ENCODE assay signal across 31 cellular contexts in genomic region chr18:25234740-25235345, GRCh38.
DNase-seq lines count a peak whose midpoint lies in the region; ATAC-seq and TF ChIP-seq lines count a peak whose summit lies in the region.
"Had no signal": no experiment of that assay in that cellular context is flagged by ENCODE, and none has a peak within 500 bp of the region (broad histone marks: within the 10 kb centered on the region; RNA-seq: fewer than 3 reads in every experiment).

No MANE protein-coding gene starts in this region.

- no peaks in the 10 kb centered on the region for H3K9me3 Mint-ChIP-seq in endothelial cell (ENCODE audit: unreplicated experiment)
- H3K9me3 Mint-ChIP-seq: activated CD4-positive, alpha-beta T cell treated with anti-CD3 and anti-CD28 coated beads, Interleukin-2, amount 10 ng/mL, durations not matched to agents 24 days and 14 days; activated T-cell treated with anti-CD3 and anti-CD28 coated beads, Interleukin-2, amount 50 U/mL, for 24 hours; neural crest cell; stimulated activated naive B cell treated with anti-CD40 and anti-IgM and Interleukin-4, amounts not matched to agents 10 μg/mL and 1 μg/mL and 100 μg/mL, for 72 hours had no signal

- no peak for TF ChIP-seq EP300 in stomach (IDR thresholded peaks at IDR 0.05)

- TF ChIP-seq POLR2A in stomach (IDR thresholded peaks at IDR 0.05): no peak

- peaks cover 2% of the 10 kb centered on the region for H3K27me3 Mint-ChIP-seq in endothelial cell (ENCODE audit: unreplicated experiment)
- H3K27me3 Mint-ChIP-seq: activated CD4-positive, alpha-beta T cell treated with anti-CD3 and anti-CD28 coated beads, Interleukin-2, amount 10 ng/mL, durations not matched to agents 24 days and 14 days; activated naive CD8-positive, alpha-beta T cell; activated T-cell treated with anti-CD3 and anti-CD28 coated beads, Interleukin-2, amount 50 U/mL, for 24 hours; CD4-positive, CD25-positive, alpha-beta regulatory T cell had no signal

- peaks cover 0 to 90% of the 10 kb centered on the region in 2 donors for H3K4me1 ChIP-seq in right atrium auricular region
- peaks cover 0 to 16% of the 10 kb centered on the region in 2 donors for H3K4me1 ChIP-seq in muscle layer of duodenum (ENCODE audit: control insufficient read depth in 1 of 2, insufficient read depth in 2 of 2, low read length in 2 of 2)
- H3K4me1 ChIP-seq in stomach: peaks cover 0 to 50% (median 17%) of the 10 kb centered on the region in 4 donors
- H3K4me1 ChIP-seq: A549, foreskin keratinocyte, Peyer's patch had no signal

- H3K4me3 Mint-ChIP-seq in endothelial cell (ENCODE audit: unreplicated experiment): no peak overlapping the region
- H3K4me3 Mint-ChIP-seq: activated CD4-positive, alpha-beta T cell treated with anti-CD3 and anti-CD28 coated beads, Interleukin-2, amount 10 ng/mL, durations not matched to agents 24 days and 14 days; activated naive CD8-positive, alpha-beta T cell; activated T-cell treated with anti-CD3 and anti-CD28 coated beads, Interleukin-2, amount 50 U/mL, for 24 hours; CD4-positive, CD25-positive, alpha-beta regulatory T cell; neural crest cell; stimulated activated naive B cell treated with anti-CD40 and anti-IgM and Interleukin-4, amounts not matched to agents 10 μg/mL and 1 μg/mL and 100 μg/mL, for 72 hours had no signal

- WGBS in stomach, 5 donors: 73 to 82% (median 77%) methylated on average over 3 of the region's 3 CpGs

- peak overlapping the region; percentile 68 to 84 for H3K27ac ChIP-seq in right atrium auricular region
- peak overlapping the region; percentile 42 for H3K27ac ChIP-seq in muscle layer of duodenum (ENCODE audit: low read length)
- H3K27ac ChIP-seq in stomach: no peak overlapping the region
- H3K27ac ChIP-seq: A549, foreskin keratinocyte, SJCRH30, WERI-Rb-1 had no signal

- H3K36me3 Mint-ChIP-seq in endothelial cell (ENCODE audit: low read depth, unreplicated experiment): peaks cover 11% of the 10 kb centered on the region
- H3K36me3 Mint-ChIP-seq: activated naive CD8-positive, alpha-beta T cell; CD4-positive, CD25-positive, alpha-beta regulatory T cell; stimulated activated naive B cell treated with anti-CD40 and anti-IgM and Interleukin-4, amounts not matched to agents 10 μg/mL and 1 μg/mL and 100 μg/mL, for 72 hours had no signal

- H3K36me3 ChIP-seq in right atrium auricular region (no peaks in the 10 kb centered on the region), muscle layer of duodenum (ENCODE audit: control insufficient read depth in 1 of 2, insufficient read depth in 2 of 2, low read length in 2 of 2) (no peaks in the 10 kb centered on the region), stomach (no peaks in the 10 kb centered on the region)
- H3K36me3 ChIP-seq: Peyer's patch, SJCRH30, upper lobe of left lung, WERI-Rb-1 had no signal

- peaks cover 49% of the 10 kb centered on the region for H3K4me1 Mint-ChIP-seq in endothelial cell (ENCODE audit: unreplicated experiment)
- H3K4me1 Mint-ChIP-seq: activated CD4-positive, alpha-beta T cell treated with anti-CD3 and anti-CD28 coated beads, Interleukin-2, amount 10 ng/mL, durations not matched to agents 24 days and 14 days; CD4-positive, CD25-positive, alpha-beta regulatory T cell had no signal

- no peak for ATAC-seq in left cardiac atrium
- ATAC-seq: A549; esophagus mucosa; foreskin keratinocyte; stimulated activated naive B cell treated with anti-CD40 and anti-IgM and Interleukin-4, amounts not matched to agents 10 μg/mL and 1 μg/mL and 100 μg/mL, for 72 hours had no signal

- intact Hi-C loops in left cardiac atrium (cut with DNase I): loop anchor here in 1 of 2 donors (5.0 to 10.0 kb wide), 3 partner anchors 100 to 250 kb away; no protein-coding TSS in a partner anchor
- intact Hi-C loops in stomach (cut with DNase I; ENCODE audit: low total_unique reads): no loop called here

- no peak for TF ChIP-seq CTCF in right atrium auricular region (IDR thresholded peaks at IDR 0.05)
- no peak for TF ChIP-seq CTCF in endothelial cell (IDR thresholded peaks at IDR 0.05; ENCODE audit: unreplicated experiment)
- no peak for TF ChIP-seq CTCF in stomach (IDR thresholded peaks at IDR 0.05)

- DNase-seq in right atrium auricular region (ENCODE audit: low spot score) (no peak), left cardiac atrium (no peak), endothelial cell (ENCODE audit: low spot score) (no peak), LoVo (ENCODE audit: low spot score) (no peak), SHP77 treated with DMSO at 0.1 percent for 48 hours (lab: John Stamatoyannopoulos, UW) (no peak), stomach (no peak)
- DNase-seq in stimulated activated CD4-positive, alpha-beta T cell treated with anti-CD3 and anti-CD28 coated beads, Interleukin-12 subunit alpha, Interleukin-12 subunit beta, amount 100 ng/mL, for 4 hours: no peak
- DNase-seq: activated CD4-positive, alpha-beta T cell treated with anti-CD3 and anti-CD28 coated beads, Interleukin-2, amount 10 ng/mL, durations not matched to agents 24 days and 14 days; activated effector memory CD4-positive, alpha-beta T cell treated with anti-CD3 and anti-CD28 coated beads, Interleukin-2, amount 50 U/mL, for 16 hours; activated T-cell treated with anti-CD3 and anti-CD28 coated beads, Interleukin-2, amount 50 U/mL, for 24 hours; AML-193; CD4-positive, CD25-positive, alpha-beta regulatory T cell; cortex of kidney; effector memory CD4-positive, alpha-beta T cell; foreskin keratinocyte; GM23248; NCI-H146; NCI-H2107; NCI-H345; NCI-H748 treated with DMSO at 0.1 percent for 48 hours; Peyer's patch; SJCRH30; stimulated activated naive B cell treated with anti-CD40 and anti-IgM and Interleukin-4, amounts not matched to agents 10 μg/mL and 1 μg/mL and 100 μg/mL, for 72 hours; T-helper 9 cell; upper lobe of left lung; WERI-Rb-1 had no signal

- H3K27ac Mint-ChIP-seq in endothelial cell (ENCODE audit: unreplicated experiment): peak overlapping the region; percentile 82
- H3K27ac Mint-ChIP-seq: activated CD4-positive, alpha-beta T cell treated with anti-CD3 and anti-CD28 coated beads, Interleukin-2, amount 10 ng/mL, durations not matched to agents 24 days and 14 days; activated naive CD8-positive, alpha-beta T cell; activated T-cell treated with anti-CD3 and anti-CD28 coated beads, Interleukin-2, amount 50 U/mL, for 24 hours; CD4-positive, CD25-positive, alpha-beta regulatory T cell; stimulated activated naive B cell treated with anti-CD40 and anti-IgM and Interleukin-4, amounts not matched to agents 10 μg/mL and 1 μg/mL and 100 μg/mL, for 72 hours had no signal

- H3K4me3 ChIP-seq in right atrium auricular region (no peak overlapping the region), muscle layer of duodenum (ENCODE audit: low read depth in 1 of 2, low read length in 2 of 2) (no peak overlapping the region), stomach (no peak overlapping the region)
- H3K4me3 ChIP-seq: A549, Peyer's patch, SJCRH30 had no signal

- H3K27me3 ChIP-seq in right atrium auricular region (no peaks in the 10 kb centered on the region), muscle layer of duodenum (ENCODE audit: low read depth, low read length) (no peaks in the 10 kb centered on the region), stomach (no peaks in the 10 kb centered on the region)
- H3K27me3 ChIP-seq: foreskin keratinocyte, Peyer's patch, SJCRH30, upper lobe of left lung had no signal

- H3K9me3 ChIP-seq in right atrium auricular region (no peaks in the 10 kb centered on the region), muscle layer of duodenum (ENCODE audit: control insufficient read depth in 1 of 2, low read length in 2 of 2) (no peaks in the 10 kb centered on the region), stomach (no peaks in the 10 kb centered on the region)
- H3K9me3 ChIP-seq: A549, Peyer's patch, SJCRH30, upper lobe of left lung had no signal

Comparison
In these comparisons a context has a peak if more than half of its experiments do, and no peak if none do; other contexts are left out.
1. H3K27ac ChIP-seq: peak in right atrium auricular region (2 of 2) and muscle layer of duodenum (single experiment); none in stomach (0 of 5).